ENCODE assay signal across 19 cellular contexts in the genomic region with DNA sequence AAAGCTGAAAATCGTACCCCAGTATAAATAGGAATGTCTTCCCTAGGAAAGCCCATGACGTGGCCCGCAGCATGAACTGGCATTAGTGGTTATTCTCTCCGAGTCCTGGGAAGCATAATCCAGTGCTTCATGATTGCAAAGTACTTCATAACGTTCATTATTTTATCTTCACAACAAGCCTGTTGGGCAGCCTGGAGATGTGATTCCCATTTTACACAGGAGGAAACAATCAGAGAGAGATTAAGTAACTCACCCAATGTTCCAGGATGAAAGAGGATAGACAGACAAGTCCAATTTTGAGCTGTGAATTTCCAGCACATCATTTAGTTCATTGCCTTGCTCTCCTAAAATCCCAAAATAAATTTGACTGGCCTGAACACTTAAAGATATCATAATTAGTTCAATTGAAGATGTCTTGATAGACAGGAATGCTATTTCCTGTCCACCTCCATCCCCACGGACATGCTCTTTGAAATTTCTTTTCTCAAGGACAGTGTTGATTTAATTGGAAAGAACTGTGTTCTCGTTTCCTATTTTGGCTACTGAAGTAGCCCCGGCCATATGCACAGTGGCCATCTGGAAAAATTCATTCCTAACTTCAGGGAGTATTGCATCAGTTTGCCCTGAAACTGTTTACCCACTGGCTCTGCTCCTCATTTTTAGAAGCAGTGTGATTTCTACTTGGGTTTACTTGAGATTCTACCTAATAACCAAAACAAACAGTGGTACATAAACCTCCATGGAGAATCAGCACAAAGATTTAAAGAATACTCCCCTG.
"Had no signal": no experiment of that assay in that cellular context is flagged by ENCODE, and none has a peak within 500 bp of the region (broad histone marks: within the 10 kb centered on the region; RNA-seq: fewer than 3 reads in every experiment).

No MANE protein-coding gene starts in this region.

- H3K27ac Mint-ChIP-seq: activated CD4-positive, alpha-beta T cell treated with anti-CD3 and anti-CD28 coated beads, Interleukin-2, amount 10 ng/mL, durations not matched to agents 7 days and 5 days; activated CD8-positive, alpha-beta T cell treated with anti-CD3 and anti-CD28 coated beads, Interleukin-2, amount 10 ng/mL, durations not matched to agents 7 days and 5 days; activated naive CD4-positive, alpha-beta T cell treated with anti-CD3 and anti-CD28 coated beads, Interleukin-2, amount 10 ng/mL, durations not matched to agents 7 days and 5 days; dendritic cell treated with granulocyte-macrophage colony-stimulating factor and Interleukin-4, amounts not matched to agents 40 ng/mL and 50 ng/mL, for 4 days; naive thymus-derived CD8-positive, alpha-beta T cell had no signal

- DNase-seq: activated CD4-positive, alpha-beta T cell treated with anti-CD3 and anti-CD28 coated beads, Interleukin-2, amount 10 ng/mL, durations not matched to agents 7 days and 5 days; activated CD8-positive, alpha-beta memory T cell treated with anti-CD3 and anti-CD28 coated beads, Interleukin-2, amount 50 U/mL, for 4 hours; activated CD8-positive, alpha-beta T cell treated with anti-CD3 and anti-CD28 coated beads, Interleukin-2, amount 10 ng/mL, durations not matched to agents 7 days and 5 days; activated naive CD4-positive, alpha-beta T cell treated with anti-CD3 and anti-CD28 coated beads, Interleukin-2, amount 10 ng/mL, durations not matched to agents 7 days and 5 days; activated T-cell treated with anti-CD3 and anti-CD28 coated beads, Interleukin-2, amount 50 U/mL, for 4 hours; effector memory CD4-positive, alpha-beta T cell; foreskin melanocyte; mesendoderm; naive thymus-derived CD8-positive, alpha-beta T cell; stimulated activated CD4-positive, alpha-beta T cell treated with anti-CD3 and anti-CD28 coated beads, Interleukin-12 subunit alpha, Interleukin-12 subunit beta, amount 100 ng/mL, for 4 hours; stimulated activated CD4-positive, alpha-beta T cell treated with anti-CD3 and anti-CD28 coated beads, Interleukin-2, amount 100 ng/mL, for 24 hours; stimulated activated naive CD4-positive, alpha-beta T cell treated with Interleukin-2 at 50 U/mL for 16 hours; substantia nigra; T-helper 1 cell; T-helper 9 cell; tibial artery had no signal

- H3K4me1 ChIP-seq: ascending aorta had no signal

- H3K27ac ChIP-seq: ascending aorta, neutrophil, tibial artery had no signal

- H3K4me1 Mint-ChIP-seq: activated CD4-positive, alpha-beta T cell treated with anti-CD3 and anti-CD28 coated beads, Interleukin-2, amount 10 ng/mL, durations not matched to agents 7 days and 5 days; activated naive CD4-positive, alpha-beta T cell treated with anti-CD3 and anti-CD28 coated beads, Interleukin-2, amount 10 ng/mL, durations not matched to agents 7 days and 5 days; naive thymus-derived CD8-positive, alpha-beta T cell had no signal

- H3K9me3 ChIP-seq: ascending aorta, neutrophil, tibial artery had no signal

- H3K27me3 Mint-ChIP-seq: activated CD4-positive, alpha-beta T cell treated with anti-CD3 and anti-CD28 coated beads, Interleukin-2, amount 10 ng/mL, durations not matched to agents 7 days and 5 days; activated naive CD4-positive, alpha-beta T cell treated with anti-CD3 and anti-CD28 coated beads, Interleukin-2, amount 10 ng/mL, durations not matched to agents 7 days and 5 days; dendritic cell treated with granulocyte-macrophage colony-stimulating factor and Interleukin-4, amounts not matched to agents 40 ng/mL and 50 ng/mL, for 4 days had no signal

- H3K27me3 ChIP-seq: ascending aorta, neutrophil, tibial artery had no signal

- H3K9me3 Mint-ChIP-seq: activated CD4-positive, alpha-beta T cell treated with anti-CD3 and anti-CD28 coated beads, Interleukin-2, amount 10 ng/mL, durations not matched to agents 7 days and 5 days; activated naive CD4-positive, alpha-beta T cell treated with anti-CD3 and anti-CD28 coated beads, Interleukin-2, amount 10 ng/mL, durations not matched to agents 7 days and 5 days; activated T-cell treated with anti-CD3 and anti-CD28 coated beads, Interleukin-2, amount 50 U/mL, for 4 hours; dendritic cell treated with granulocyte-macrophage colony-stimulating factor and Interleukin-4, amounts not matched to agents 40 ng/mL and 50 ng/mL, for 4 days had no signal

- H3K36me3 ChIP-seq: ascending aorta, neutrophil, tibial artery had no signal

- H3K36me3 Mint-ChIP-seq: activated naive CD4-positive, alpha-beta T cell treated with anti-CD3 and anti-CD28 coated beads, Interleukin-2, amount 10 ng/mL, durations not matched to agents 7 days and 5 days; naive thymus-derived CD8-positive, alpha-beta T cell had no signal

- H3K4me3 Mint-ChIP-seq: activated CD4-positive, alpha-beta T cell treated with anti-CD3 and anti-CD28 coated beads, Interleukin-2, amount 10 ng/mL, durations not matched to agents 7 days and 5 days; activated CD8-positive, alpha-beta T cell treated with anti-CD3 and anti-CD28 coated beads, Interleukin-2, amount 10 ng/mL, durations not matched to agents 7 days and 5 days; activated naive CD4-positive, alpha-beta T cell treated with anti-CD3 and anti-CD28 coated beads, Interleukin-2, amount 10 ng/mL, durations not matched to agents 7 days and 5 days; activated T-cell treated with anti-CD3 and anti-CD28 coated beads, Interleukin-2, amount 50 U/mL, for 4 hours; dendritic cell treated with granulocyte-macrophage colony-stimulating factor and Interleukin-4, amounts not matched to agents 40 ng/mL and 50 ng/mL, for 4 days; naive thymus-derived CD8-positive, alpha-beta T cell had no signal

- ATAC-seq: activated CD8-positive, alpha-beta T cell treated with anti-CD3 and anti-CD28 coated beads, Interleukin-2, amount 10 ng/mL, durations not matched to agents 7 days and 5 days; activated T-cell treated with anti-CD3 and anti-CD28 coated beads, Interleukin-2, amount 50 U/mL, for 4 hours; naive thymus-derived CD8-positive, alpha-beta T cell had no signal

- H3K4me3 ChIP-seq: ascending aorta, tibial artery had no signal
